ENCODE assay signal across 1 cellular context in genomic region chr1:154944422-154945159, GRCh38.
TF ChIP-seq lines count a peak whose summit lies in the region.

No MANE protein-coding gene starts in this region.

TF ChIP-seq in HepG2, 621 proteins besides CTCF, POLR2A, EP300 and RAD21 (continued from another document and continues in another):
- TF ChIP-seq ZNF574 (CRISPR knock-in tag; IDR thresholded peaks at IDR 0.05) (peak; percentile 73), NAIF1 (CRISPR knock-in tag; IDR thresholded peaks at IDR 0.05; ENCODE audit: borderline replicate concordance) (peak; percentile 64; the same call in 1 of the 2 replicates), PTBP1 (IDR thresholded peaks at IDR 0.05; ENCODE audit: low read depth, low read length, poor library complexity, severe bottlenecking) (no peak), AGO2 (optimal IDR thresholded peaks at IDR 0.05; ENCODE audit: low read depth, low read length) (no peak), HMGA1 (CRISPR knock-in tag; conservative IDR thresholded peaks at IDR 0.05) (no peak), MIER3 (CRISPR knock-in tag; IDR thresholded peaks at IDR 0.05; ENCODE audit: borderline replicate concordance) (peak; percentile 74; the same call in 1 of the 2 replicates), GFI1 (CRISPR knock-in tag; IDR thresholded peaks at IDR 0.05; ENCODE audit: borderline replicate concordance) (peak; percentile 68), SRF (IDR thresholded peaks at IDR 0.05; ENCODE audit: low read depth, low read length) (no peak), ATAD3A (CRISPR knock-in tag; IDR thresholded peaks at IDR 0.05) (no peak), NFKBIZ (CRISPR knock-in tag; IDR thresholded peaks at IDR 0.05) (no peak), GRHL1 (CRISPR knock-in tag; conservative IDR thresholded peaks at IDR 0.05) (no peak), ZNF484 (CRISPR knock-in tag; IDR thresholded peaks at IDR 0.05; ENCODE audit: borderline replicate concordance, low read depth) (no peak), SP5 (CRISPR knock-in tag; IDR thresholded peaks at IDR 0.05; ENCODE audit: borderline replicate concordance, low read depth) (peak; percentile 86), ATF1 (CRISPR knock-in tag; IDR thresholded peaks at IDR 0.05) (no peak), CHD4 (IDR thresholded peaks at IDR 0.05; ENCODE audit: borderline replicate concordance, low read length) (no peak), SCMH1 (CRISPR knock-in tag; IDR thresholded peaks at IDR 0.05; ENCODE audit: borderline replicate concordance) (no peak), ZNF616 (CRISPR knock-in tag; IDR thresholded peaks at IDR 0.05; ENCODE audit: low read depth) (no peak), ZXDC (CRISPR knock-in tag; IDR thresholded peaks at IDR 0.05) (no peak; the same call in 1 of the 2 replicates), ZNF136 (CRISPR knock-in tag; IDR thresholded peaks at IDR 0.05; ENCODE audit: low read depth) (0 out of 2 replicates have a peak, but pooled peaks have one; percentile 37), ZNF33A (CRISPR knock-in tag; IDR thresholded peaks at IDR 0.05; ENCODE audit: borderline replicate concordance) (no peak), ZNF652 (CRISPR knock-in tag; IDR thresholded peaks at IDR 0.05; ENCODE audit: borderline replicate concordance, low read depth) (peak; percentile 42; the same call in 1 of the 2 replicates), SP4 (CRISPR knock-in tag; IDR thresholded peaks at IDR 0.05) (peak; percentile 45; the same call in 1 of the 2 replicates), FOXA1 (IDR thresholded peaks at IDR 0.05) (no peak), FOXA1 (CRISPR knock-in tag; IDR thresholded peaks at IDR 0.05) (peak; percentile 37; the same call in 1 of the 2 replicates), HBP1 (CRISPR knock-in tag; IDR thresholded peaks at IDR 0.05; ENCODE audit: low read depth) (no peak), GLMP (CRISPR knock-in tag; IDR thresholded peaks at IDR 0.05; ENCODE audit: borderline replicate concordance) (no peak), ISX (CRISPR knock-in tag; conservative IDR thresholded peaks at IDR 0.05) (no peak), TRIM22 (IDR thresholded peaks at IDR 0.05) (no peak), ZSCAN20 (CRISPR knock-in tag; IDR thresholded peaks at IDR 0.05; ENCODE audit: borderline replicate concordance) (no peak), GATAD2A (CRISPR knock-in tag; IDR thresholded peaks at IDR 0.05) (peak; percentile 80), MEIS2 (CRISPR knock-in tag; IDR thresholded peaks at IDR 0.05) (0 out of 2 replicates have a peak, but pooled peaks have one; percentile 83), NFATC3 (CRISPR knock-in tag; IDR thresholded peaks at IDR 0.05) (no peak), SP140L (CRISPR knock-in tag; IDR thresholded peaks at IDR 0.05; ENCODE audit: borderline replicate concordance) (no peak), SOX6 (IDR thresholded peaks at IDR 0.05) (no peak), SOX6 (CRISPR knock-in tag; IDR thresholded peaks at IDR 0.05) (peak; percentile 78), E2F2 (CRISPR knock-in tag; IDR thresholded peaks at IDR 0.05; ENCODE audit: borderline replicate concordance) (0 out of 2 replicates have a peak, but pooled peaks have one; percentile 24), HMG20B (CRISPR knock-in tag; conservative IDR thresholded peaks at IDR 0.05) (no peak), FUBP1 (CRISPR knock-in tag; IDR thresholded peaks at IDR 0.05; ENCODE audit: borderline replicate concordance) (no peak), AKNA (CRISPR knock-in tag; IDR thresholded peaks at IDR 0.05; ENCODE audit: borderline replicate concordance) (no peak), ZNF670 (CRISPR knock-in tag; IDR thresholded peaks at IDR 0.05; ENCODE audit: borderline replicate concordance) (no peak; the same call in 1 of the 2 replicates), ZNF414 (CRISPR knock-in tag; IDR thresholded peaks at IDR 0.05) (peak; percentile 94)
